In the genomic region with DNA sequence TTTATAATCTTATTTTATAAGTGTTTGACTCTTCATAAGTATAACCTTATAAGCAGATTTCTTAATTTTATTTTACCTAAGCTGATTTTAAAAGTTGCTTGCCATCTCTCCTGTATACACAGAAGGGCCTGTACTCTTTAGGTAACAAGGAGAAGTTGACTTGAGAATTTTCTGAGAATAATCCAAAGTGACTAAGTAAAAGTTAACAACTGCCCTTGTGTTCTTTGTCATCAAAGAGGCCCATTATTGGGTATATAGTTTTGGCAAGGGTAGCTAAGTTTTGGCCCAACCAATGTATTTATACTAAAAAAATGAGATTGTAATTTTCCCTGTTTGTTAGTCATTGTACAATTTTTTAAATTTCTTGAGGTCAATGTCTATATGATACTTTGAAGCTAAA, we compare ENCODE assay signal across 16 cellular contexts. TPM values are rescaled to one million over a fixed set of nuclear protein-coding genes. Genes with fewer than 3 reads are reported as not detected.
A peak's percentile ranks its signal among the peaks of the same experiment; 100 is the strongest.
DNase-seq lines count a peak whose midpoint lies in the region; ATAC-seq, FAIRE-seq and TF ChIP-seq lines count a peak whose summit lies in the region.
"Had no signal": no experiment of that assay in that cellular context is flagged by ENCODE, and none has a peak within 500 bp of the region (broad histone marks: within the 10 kb centered on the region; RNA-seq: fewer than 3 reads in every experiment).

No MANE protein-coding gene starts in this region.

- peaks cover 64% of the 10 kb centered on the region for H3K4me1 Mint-ChIP-seq in activated CD4-positive, alpha-beta T cell treated with anti-CD3 and anti-CD28 coated beads, Interleukin-2, amount 10 ng/mL, durations not matched to agents 7 days and 5 days
- peaks cover 50 to 77% of the 10 kb centered on the region in 2 donors for H3K4me1 Mint-ChIP-seq in effector memory CD8-positive, alpha-beta T cell (ENCODE audit: low read depth in 2 of 2)

- H3K36me3 Mint-ChIP-seq in activated CD4-positive, alpha-beta T cell treated with anti-CD3 and anti-CD28 coated beads, Interleukin-2, amount 10 ng/mL, durations not matched to agents 7 days and 5 days (ENCODE audit: low read depth), result peaks cover 73% of the 10 kb centered on the region
- H3K36me3 Mint-ChIP-seq in effector memory CD8-positive, alpha-beta T cell (ENCODE audit: insufficient read depth), result peaks cover 71% of the 10 kb centered on the region

- no peaks in the 10 kb centered on the region for H3K36me3 ChIP-seq in thoracic aorta
- H3K36me3 ChIP-seq: tibial artery had no signal

- no peak for ATAC-seq in effector memory CD8-positive, alpha-beta T cell (replicated peaks)
- no peak for ATAC-seq in thoracic aorta (ENCODE audit: insufficient number of reproducible peaks, low FRiP score, low read depth)
- ATAC-seq: foreskin keratinocyte, SK-N-SH treated with all-trans-retinoic acid at 6 μM for 48 hours had no signal

- H3K4me3 Mint-ChIP-seq in activated CD4-positive, alpha-beta T cell treated with anti-CD3 and anti-CD28 coated beads, Interleukin-2, amount 10 ng/mL, durations not matched to agents 7 days and 5 days, result peak overlapping the region; percentile 93
- H3K4me3 Mint-ChIP-seq in effector memory CD8-positive, alpha-beta T cell, result peak overlapping the region; percentile 91 to 98

- H3K4me3 ChIP-seq in thoracic aorta, result peak overlapping the region; percentile 48
- H3K4me3 ChIP-seq: tibial artery had no signal

- H3K27ac Mint-ChIP-seq in activated CD4-positive, alpha-beta T cell treated with anti-CD3 and anti-CD28 coated beads, Interleukin-2, amount 10 ng/mL, durations not matched to agents 7 days and 5 days, result peak overlapping the region; percentile 98
- H3K27ac Mint-ChIP-seq in effector memory CD8-positive, alpha-beta T cell, result peak overlapping the region; percentile 96 to 97

- no peaks in the 10 kb centered on the region for H3K9me3 Mint-ChIP-seq in activated CD4-positive, alpha-beta T cell treated with anti-CD3 and anti-CD28 coated beads, Interleukin-2, amount 10 ng/mL, durations not matched to agents 7 days and 5 days
- H3K9me3 Mint-ChIP-seq in effector memory CD8-positive, alpha-beta T cell, result no peaks in the 10 kb centered on the region

- no peaks in the 10 kb centered on the region for H3K27me3 ChIP-seq in thoracic aorta (replicated peaks; ENCODE audit: insufficient read depth)
- H3K27me3 ChIP-seq: foreskin keratinocyte, tibial artery had no signal

- H3K9me3 ChIP-seq in thoracic aorta, result no peaks in the 10 kb centered on the region
- H3K9me3 ChIP-seq: tibial artery had no signal

- CTCF ChIA-PET in activated CD4-positive, alpha-beta T cell treated with anti-CD3 and anti-CD28 coated beads, Interleukin-2, amount 10 ng/mL, durations not matched to agents 7 days and 5 days (lab: Charles Lee), result interaction anchor here (0.9 to 1.9 kb wide), 3 partner anchors 17 to 143 kb away, joined by 5 to 6 read pairs (median 6); no protein-coding TSS in a partner anchor

- no peak for FAIRE-seq in GM19239 (lab: Jason Lieb, UNC)
- FAIRE-seq: H1, kidney had no signal

- no peaks in the 10 kb centered on the region for H3K4me1 ChIP-seq in thoracic aorta (ENCODE audit: control insufficient read depth in 1 of 2, low read depth in 2 of 2)
- H3K4me1 ChIP-seq: tibial artery had no signal

- no peak overlapping the region for H3K27ac ChIP-seq in thoracic aorta
- H3K27ac ChIP-seq: foreskin keratinocyte, tibial artery had no signal

- no peak for TF ChIP-seq CTCF in thoracic aorta (IDR thresholded peaks at IDR 0.05)

- POLR2A ChIA-PET in activated CD4-positive, alpha-beta T cell treated with anti-CD3 and anti-CD28 coated beads, Interleukin-2, amount 10 ng/mL, durations not matched to agents 7 days and 5 days (lab: Charles Lee), result interaction anchor here (0.7 kb wide), 1 partner anchor 143 kb away, joined by 4 read pairs; no protein-coding TSS in a partner anchor

- no peak for DNase-seq in activated CD4-positive, alpha-beta T cell treated with anti-CD3 and anti-CD28 coated beads, Interleukin-2, amount 10 ng/mL, durations not matched to agents 7 days and 5 days
- no peak for DNase-seq in activated CD4-positive, alpha-beta T cell treated with anti-CD3 and anti-CD28 coated beads, Interleukin-2, amount 50 U/mL, for 1 hour
- DNase-seq in OCI-M1 (lab: John Stamatoyannopoulos, UW) (peak; percentile 45), thoracic aorta (ENCODE audit: low spot score) (no peak), GM19239 (ENCODE audit: insufficient read length, low spot score) (no peak), NOMO-1 treated with DMSO at 0.1 percent for 48 hours (lab: John Stamatoyannopoulos, UW; ENCODE audit: unreplicated experiment) (no peak), NCI-H1417 (lab: John Stamatoyannopoulos, UW) (no peak)
- DNase-seq in effector memory CD8-positive, alpha-beta T cell, result no peak
- DNase-seq: ACHN, foreskin keratinocyte, kidney, NCI-H1105, NCI-H526 treated with DMSO at 0.1 percent for 48 hours had no signal

- no peaks in the 10 kb centered on the region for H3K27me3 Mint-ChIP-seq in activated CD4-positive, alpha-beta T cell treated with anti-CD3 and anti-CD28 coated beads, Interleukin-2, amount 10 ng/mL, durations not matched to agents 7 days and 5 days
- H3K27me3 Mint-ChIP-seq in effector memory CD8-positive, alpha-beta T cell, result no peaks in the 10 kb centered on the region

RNA-seq across cellular contexts. Expression of gene LCP1, which starts 3.2 kb away (rescaled TPM):
- total RNA-seq in activated CD4-positive, alpha-beta T cell treated with anti-CD3 and anti-CD28 coated beads, Interleukin-2, amount 10 ng/mL, durations not matched to agents 7 days and 5 days, result 1,000 to 10,000 TPM; 1,260 to 1,323 TPM
- total RNA-seq in thoracic aorta, result 10 to 100 TPM; 61.7 to 66.3 TPM

RNA-seq across cellular contexts. Expression of gene LRRC63, which starts 32.9 kb away (rescaled TPM):
- 1 to 10 TPM; 1.0 to 1.5 TPM for total RNA-seq in activated CD4-positive, alpha-beta T cell treated with anti-CD3 and anti-CD28 coated beads, Interleukin-2, amount 10 ng/mL, durations not matched to agents 7 days and 5 days
- 1 to 10 TPM in 1 of 2 donors, not detected in 1; 3.6 TPM for total RNA-seq in thoracic aorta
- total RNA-seq: foreskin keratinocyte, H1 had no signal

Comparison
In these comparisons a context has a peak if more than half of its experiments do, and no peak if none do; other contexts are left out.
1. RNA of gene LCP1, which starts 3.2 kb away (total RNA-seq): 1,260 to 1,323 TPM in activated CD4-positive, alpha-beta T cell treated with anti-CD3 and anti-CD28 coated beads, Interleukin-2, amount 10 ng/mL, durations not matched to agents 7 days and 5 days; 61.7 to 66.3 TPM in thoracic aorta; every median in the first group is over 10 times any median in the second.